In genomic region chr2:188676012-188676405, GRCh38 we compare ENCODE assay signal across 16 cellular contexts.
DNase-seq lines count a peak whose midpoint lies in the region; ATAC-seq and TF ChIP-seq lines count a peak whose summit lies in the region.
"Had no signal": no experiment of that assay in that cellular context is flagged by ENCODE, and none has a peak within 500 bp of the region (broad histone marks: within the 10 kb centered on the region; RNA-seq: fewer than 3 reads in every experiment).

No MANE protein-coding gene starts in this region.

- H3K9me3 ChIP-seq in mesenchymal stem cell (ENCODE audit: control insufficient read depth, low read length), result no peaks in the 10 kb centered on the region
- H3K9me3 ChIP-seq: gastroesophageal sphincter, thoracic aorta had no signal

- H3K4me3 ChIP-seq in ACC112 (ENCODE audit: low read depth, low read length), result peak overlapping the region; percentile 7; the same call in 1 of the 2 replicates
- no peak overlapping the region for H3K4me3 ChIP-seq in astrocyte of the spinal cord (ENCODE audit: low read depth, low read length)
- no peak overlapping the region for H3K4me3 ChIP-seq in mesenchymal stem cell (ENCODE audit: insufficient read depth in 1 of 2, low read depth in 1 of 2, low read length in 2 of 2)
- H3K4me3 ChIP-seq: gastroesophageal sphincter, lung, thoracic aorta had no signal

- no peak for TF ChIP-seq CTCF in astrocyte of the spinal cord (IDR thresholded peaks at IDR 0.05; ENCODE audit: low read depth, low read length)

- H2AFZ ChIP-seq in ACC112 (ENCODE audit: low read length, unreplicated experiment) (peak overlapping the region; percentile 65), mesenchymal stem cell (ENCODE audit: low read depth, low read length) (no peak overlapping the region)

- no peak overlapping the region for H4K8ac ChIP-seq in mesenchymal stem cell (ENCODE audit: low read length)

- H2AK5ac ChIP-seq in mesenchymal stem cell (ENCODE audit: low read length, severe bottlenecking), result no peak overlapping the region

- DNase-seq in LHCN-M2 (ENCODE audit: low read depth) (peak; percentile 89), astrocyte of the spinal cord (ENCODE audit: low read depth, low spot score) (peak; percentile 63), mesenchymal stem cell (peak; percentile 65), ecto neural progenitor cell (ENCODE audit: low spot score) (no peak), inferior parietal cortex (ENCODE audit: extremely low spot score) (no peak)
- DNase-seq: activated effector memory CD4-positive, alpha-beta T cell treated with Interleukin-2 at 50 U/mL for 16 hours; effector CD4-positive, alpha-beta T cell; GOT3; nephron progenitor cell; stimulated activated CD4-positive, alpha-beta T cell treated with anti-CD3 and anti-CD28 coated beads, Interleukin-1b, Interleukin-23, amount 100 ng/mL, for 48 hours had no signal

- H3K4ac ChIP-seq in mesenchymal stem cell (ENCODE audit: low read depth in 1 of 2, low read length in 2 of 2), result no peak overlapping the region

- H3K27me3 Mint-ChIP-seq in stimulated activated memory B cell treated with anti-CD40 and anti-IgM and Interleukin-4, amounts not matched to agents 10 μg/mL and 1 μg/mL and 100 μg/mL, for 72 hours, result no peaks in the 10 kb centered on the region

- H2BK5ac ChIP-seq in mesenchymal stem cell (ENCODE audit: low read depth, low read length, poor library complexity, severe bottlenecking), result no peak overlapping the region

- H3K27me3 ChIP-seq in ACC112 (ENCODE audit: insufficient read depth, low read length) (no peaks in the 10 kb centered on the region), mesenchymal stem cell (ENCODE audit: control insufficient read depth in 1 of 2, insufficient read depth in 1 of 2, low read length in 2 of 2) (no peaks in the 10 kb centered on the region)
- H3K27me3 ChIP-seq: gastroesophageal sphincter had no signal

- H3K4me2 ChIP-seq in mesenchymal stem cell (ENCODE audit: low read length, poor library complexity, severe bottlenecking), result no peak overlapping the region

- no CpG with 5 or more reads among the region's 1 CpG for WGBS in mesenchymal stem cell

- in situ Hi-C loops in astrocyte of the spinal cord (cut with HindIII; ENCODE audit: low sequenced_read_pairs), result no loop called here

- no peak overlapping the region for H3K27ac Mint-ChIP-seq in stimulated activated memory B cell treated with anti-CD40 and anti-IgM and Interleukin-4, amounts not matched to agents 10 μg/mL and 1 μg/mL and 100 μg/mL, for 72 hours
- H3K27ac Mint-ChIP-seq: nephron progenitor cell had no signal

- H3K36me3 ChIP-seq in ACC112 (ENCODE audit: insufficient read depth, low read length) (no peaks in the 10 kb centered on the region), mesenchymal stem cell (ENCODE audit: control insufficient read depth in 1 of 2, insufficient read depth in 2 of 2, low read depth in 1 of 2, low read length in 2 of 2) (no peaks in the 10 kb centered on the region)
- H3K36me3 ChIP-seq: gastroesophageal sphincter, thoracic aorta had no signal

- no peak overlapping the region for H2BK120ac ChIP-seq in mesenchymal stem cell (ENCODE audit: low read depth, low read length)

- H4K91ac ChIP-seq in mesenchymal stem cell (ENCODE audit: low read length), result no peak overlapping the region

- no peak overlapping the region for H3K23ac ChIP-seq in mesenchymal stem cell (ENCODE audit: low read length in 2 of 2)

- H3K18ac ChIP-seq in mesenchymal stem cell (ENCODE audit: low read depth in 1 of 2, low read length in 2 of 2), result no peak overlapping the region

- H3K79me2 ChIP-seq in ACC112 (ENCODE audit: control insufficient read depth, insufficient read depth, low read length, unreplicated experiment), result no peaks in the 10 kb centered on the region

- H3K4me1 Mint-ChIP-seq in stimulated activated memory B cell treated with anti-CD40 and anti-IgM and Interleukin-4, amounts not matched to agents 10 μg/mL and 1 μg/mL and 100 μg/mL, for 72 hours, result no peaks in the 10 kb centered on the region
- H3K4me1 Mint-ChIP-seq: nephron progenitor cell had no signal

- no peaks in the 10 kb centered on the region for H3K9me3 Mint-ChIP-seq in stimulated activated memory B cell treated with anti-CD40 and anti-IgM and Interleukin-4, amounts not matched to agents 10 μg/mL and 1 μg/mL and 100 μg/mL, for 72 hours
- H3K9me3 Mint-ChIP-seq: nephron progenitor cell had no signal

- peak overlapping the region; percentile 81 for H3K9ac ChIP-seq in mesenchymal stem cell (ENCODE audit: low read length)

- H3K27ac ChIP-seq in ACC112 (ENCODE audit: low read depth, low read length) (peak overlapping the region; percentile 84), mesenchymal stem cell (ENCODE audit: low read length, poor library complexity, severe bottlenecking) (peak overlapping the region; percentile 17)
- H3K27ac ChIP-seq: gastroesophageal sphincter, thoracic aorta had no signal

- H3K79me1 ChIP-seq in mesenchymal stem cell (replicated peaks; ENCODE audit: low read length, poor library complexity, severe bottlenecking), result no peaks in the 10 kb centered on the region

- H2BK12ac ChIP-seq in mesenchymal stem cell (ENCODE audit: low read length in 2 of 2), result no peak overlapping the region

- H3K14ac ChIP-seq in mesenchymal stem cell (ENCODE audit: low read length in 2 of 2), result no peak overlapping the region

- H2BK15ac ChIP-seq in mesenchymal stem cell (ENCODE audit: low read depth, poor library complexity, severe bottlenecking), result no peak overlapping the region

- ATAC-seq in GM21529 (IDR thresholded peaks at IDR 0.05; ENCODE audit: unreplicated experiment), result no peak
- no peak for ATAC-seq in stimulated activated memory B cell treated with anti-CD40 and anti-IgM and Interleukin-4, amounts not matched to agents 10 μg/mL and 1 μg/mL and 100 μg/mL, for 72 hours
- ATAC-seq: gastroesophageal sphincter had no signal

- no peaks in the 10 kb centered on the region for H3K36me3 Mint-ChIP-seq in stimulated activated memory B cell treated with anti-CD40 and anti-IgM and Interleukin-4, amounts not matched to agents 10 μg/mL and 1 μg/mL and 100 μg/mL, for 72 hours

- no peak overlapping the region for H3K4me3 Mint-ChIP-seq in stimulated activated memory B cell treated with anti-CD40 and anti-IgM and Interleukin-4, amounts not matched to agents 10 μg/mL and 1 μg/mL and 100 μg/mL, for 72 hours
- H3K4me3 Mint-ChIP-seq: nephron progenitor cell had no signal

- H3K4me1 ChIP-seq in ACC112 (ENCODE audit: control insufficient read depth, insufficient read depth, low read length, unreplicated experiment), result peaks cover 19% of the 10 kb centered on the region
- no peaks in the 10 kb centered on the region for H3K4me1 ChIP-seq in mesenchymal stem cell (ENCODE audit: control insufficient read depth, insufficient read depth, low read depth, low read length)
- H3K4me1 ChIP-seq: gastroesophageal sphincter had no signal

Comparison
In these comparisons a context has a peak if more than half of its experiments do, and no peak if none do; other contexts are left out.
1. DNase-seq: peak in LHCN-M2 (single experiment), astrocyte of the spinal cord (single experiment) and mesenchymal stem cell (single experiment); none in ecto neural progenitor cell (single experiment) and inferior parietal cortex (single experiment).